In the genomic region with DNA sequence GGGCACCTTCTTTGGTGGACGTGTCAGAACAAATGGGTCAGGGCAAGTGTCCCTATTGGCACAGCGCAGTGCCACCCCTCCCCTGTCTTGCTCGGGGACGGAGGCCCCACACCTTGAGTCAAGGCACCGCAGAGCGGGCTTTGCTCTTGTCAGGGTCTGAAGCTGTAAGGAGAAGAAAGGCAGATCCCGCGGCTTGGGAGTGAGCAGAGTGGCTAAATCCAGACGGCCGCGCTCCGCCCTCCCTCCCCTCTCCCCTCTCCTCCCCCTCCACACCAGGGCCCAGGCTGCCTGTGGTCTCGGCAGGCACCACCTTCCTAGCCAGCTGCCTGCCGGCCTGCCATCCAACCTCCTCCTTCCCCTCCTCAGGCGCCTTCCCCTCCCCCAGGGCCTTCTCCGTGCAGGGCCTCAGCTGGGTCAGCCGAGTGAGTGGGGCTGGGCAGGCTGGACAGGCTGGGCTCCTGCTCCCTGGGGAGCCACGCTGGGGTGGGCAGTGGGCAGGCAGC, we compare ENCODE assay signal across 1 cellular context.
TF ChIP-seq lines count a peak whose summit lies in the region.

No MANE protein-coding gene starts in this region.

TF ChIP-seq in WTC11, 78 proteins besides CTCF, POLR2A, EP300 and RAD21 (continued from another document):
- TF ChIP-seq, protein P1, sequence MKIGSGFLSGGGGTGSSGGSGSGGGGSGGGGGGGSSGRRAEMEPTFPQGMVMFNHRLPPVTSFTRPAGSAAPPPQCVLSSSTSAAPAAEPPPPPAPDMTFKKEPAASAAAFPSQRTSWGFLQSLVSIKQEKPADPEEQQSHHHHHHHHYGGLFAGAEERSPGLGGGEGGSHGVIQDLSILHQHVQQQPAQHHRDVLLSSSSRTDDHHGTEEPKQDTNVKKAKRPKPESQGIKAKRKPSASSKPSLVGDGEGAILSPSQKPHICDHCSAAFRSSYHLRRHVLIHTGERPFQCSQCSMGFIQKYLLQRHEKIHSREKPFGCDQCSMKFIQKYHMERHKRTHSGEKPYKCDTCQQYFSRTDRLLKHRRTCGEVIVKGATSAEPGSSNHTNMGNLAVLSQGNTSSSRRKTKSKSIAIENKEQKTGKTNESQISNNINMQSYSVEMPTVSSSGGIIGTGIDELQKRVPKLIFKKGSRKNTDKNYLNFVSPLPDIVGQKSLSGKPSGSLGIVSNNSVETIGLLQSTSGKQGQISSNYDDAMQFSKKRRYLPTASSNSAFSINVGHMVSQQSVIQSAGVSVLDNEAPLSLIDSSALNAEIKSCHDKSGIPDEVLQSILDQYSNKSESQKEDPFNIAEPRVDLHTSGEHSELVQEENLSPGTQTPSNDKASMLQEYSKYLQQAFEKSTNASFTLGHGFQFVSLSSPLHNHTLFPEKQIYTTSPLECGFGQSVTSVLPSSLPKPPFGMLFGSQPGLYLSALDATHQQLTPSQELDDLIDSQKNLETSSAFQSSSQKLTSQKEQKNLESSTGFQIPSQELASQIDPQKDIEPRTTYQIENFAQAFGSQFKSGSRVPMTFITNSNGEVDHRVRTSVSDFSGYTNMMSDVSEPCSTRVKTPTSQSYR (CRISPR knock-in tag; IDR thresholded peaks at IDR 0.05), result peak; percentile 31; the same call in 1 of the 2 replicates
- no peak for TF ChIP-seq PRRX2 (CRISPR knock-in tag; IDR thresholded peaks at IDR 0.05)
- TF ChIP-seq, protein P2, sequence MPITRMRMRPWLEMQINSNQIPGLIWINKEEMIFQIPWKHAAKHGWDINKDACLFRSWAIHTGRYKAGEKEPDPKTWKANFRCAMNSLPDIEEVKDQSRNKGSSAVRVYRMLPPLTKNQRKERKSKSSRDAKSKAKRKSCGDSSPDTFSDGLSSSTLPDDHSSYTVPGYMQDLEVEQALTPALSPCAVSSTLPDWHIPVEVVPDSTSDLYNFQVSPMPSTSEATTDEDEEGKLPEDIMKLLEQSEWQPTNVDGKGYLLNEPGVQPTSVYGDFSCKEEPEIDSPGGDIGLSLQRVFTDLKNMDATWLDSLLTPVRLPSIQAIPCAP (CRISPR knock-in tag; IDR thresholded peaks at IDR 0.05), result no peak
- no peak for TF ChIP-seq ESRRA (CRISPR knock-in tag; IDR thresholded peaks at IDR 0.05; ENCODE audit: borderline replicate concordance)
- TF ChIP-seq, protein P3, sequence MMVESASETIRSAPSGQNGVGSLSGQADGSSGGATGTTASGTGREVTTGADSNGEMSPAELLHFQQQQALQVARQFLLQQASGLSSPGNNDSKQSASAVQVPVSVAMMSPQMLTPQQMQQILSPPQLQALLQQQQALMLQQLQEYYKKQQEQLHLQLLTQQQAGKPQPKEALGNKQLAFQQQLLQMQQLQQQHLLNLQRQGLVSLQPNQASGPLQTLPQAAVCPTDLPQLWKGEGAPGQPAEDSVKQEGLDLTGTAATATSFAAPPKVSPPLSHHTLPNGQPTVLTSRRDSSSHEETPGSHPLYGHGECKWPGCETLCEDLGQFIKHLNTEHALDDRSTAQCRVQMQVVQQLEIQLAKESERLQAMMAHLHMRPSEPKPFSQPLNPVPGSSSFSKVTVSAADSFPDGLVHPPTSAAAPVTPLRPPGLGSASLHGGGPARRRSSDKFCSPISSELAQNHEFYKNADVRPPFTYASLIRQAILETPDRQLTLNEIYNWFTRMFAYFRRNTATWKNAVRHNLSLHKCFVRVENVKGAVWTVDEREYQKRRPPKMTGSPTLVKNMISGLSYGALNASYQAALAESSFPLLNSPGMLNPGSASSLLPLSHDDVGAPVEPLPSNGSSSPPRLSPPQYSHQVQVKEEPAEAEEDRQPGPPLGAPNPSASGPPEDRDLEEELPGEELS (CRISPR knock-in tag; IDR thresholded peaks at IDR 0.05), result no peak
- 0 out of 2 replicates have a peak, but pooled peaks have one; percentile 36 for TF ChIP-seq ZBTB21 (CRISPR knock-in tag; IDR thresholded peaks at IDR 0.05; ENCODE audit: borderline replicate concordance)
- TF ChIP-seq MXD4 (CRISPR knock-in tag; IDR thresholded peaks at IDR 0.05; ENCODE audit: borderline replicate concordance), result no peak
- TF ChIP-seq, protein P4, sequence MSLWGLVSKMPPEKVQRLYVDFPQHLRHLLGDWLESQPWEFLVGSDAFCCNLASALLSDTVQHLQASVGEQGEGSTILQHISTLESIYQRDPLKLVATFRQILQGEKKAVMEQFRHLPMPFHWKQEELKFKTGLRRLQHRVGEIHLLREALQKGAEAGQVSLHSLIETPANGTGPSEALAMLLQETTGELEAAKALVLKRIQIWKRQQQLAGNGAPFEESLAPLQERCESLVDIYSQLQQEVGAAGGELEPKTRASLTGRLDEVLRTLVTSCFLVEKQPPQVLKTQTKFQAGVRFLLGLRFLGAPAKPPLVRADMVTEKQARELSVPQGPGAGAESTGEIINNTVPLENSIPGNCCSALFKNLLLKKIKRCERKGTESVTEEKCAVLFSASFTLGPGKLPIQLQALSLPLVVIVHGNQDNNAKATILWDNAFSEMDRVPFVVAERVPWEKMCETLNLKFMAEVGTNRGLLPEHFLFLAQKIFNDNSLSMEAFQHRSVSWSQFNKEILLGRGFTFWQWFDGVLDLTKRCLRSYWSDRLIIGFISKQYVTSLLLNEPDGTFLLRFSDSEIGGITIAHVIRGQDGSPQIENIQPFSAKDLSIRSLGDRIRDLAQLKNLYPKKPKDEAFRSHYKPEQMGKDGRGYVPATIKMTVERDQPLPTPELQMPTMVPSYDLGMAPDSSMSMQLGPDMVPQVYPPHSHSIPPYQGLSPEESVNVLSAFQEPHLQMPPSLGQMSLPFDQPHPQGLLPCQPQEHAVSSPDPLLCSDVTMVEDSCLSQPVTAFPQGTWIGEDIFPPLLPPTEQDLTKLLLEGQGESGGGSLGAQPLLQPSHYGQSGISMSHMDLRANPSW (CRISPR knock-in tag; conservative IDR thresholded peaks at IDR 0.05; ENCODE audit: low read depth), result no peak
- no peak for TF ChIP-seq MYBL2 (CRISPR knock-in tag; IDR thresholded peaks at IDR 0.05)
- TF ChIP-seq GRHL2 (CRISPR knock-in tag; IDR thresholded peaks at IDR 0.05; ENCODE audit: insufficient replicate concordance, severe bottlenecking), result no peak
- peak; percentile 36; the same call in 1 of the 2 replicates for TF ChIP-seq ZNF423 (CRISPR knock-in tag; IDR thresholded peaks at IDR 0.05)
- no peak for TF ChIP-seq TEAD4 (CRISPR knock-in tag; IDR thresholded peaks at IDR 0.05)
- TF ChIP-seq, protein P5, sequence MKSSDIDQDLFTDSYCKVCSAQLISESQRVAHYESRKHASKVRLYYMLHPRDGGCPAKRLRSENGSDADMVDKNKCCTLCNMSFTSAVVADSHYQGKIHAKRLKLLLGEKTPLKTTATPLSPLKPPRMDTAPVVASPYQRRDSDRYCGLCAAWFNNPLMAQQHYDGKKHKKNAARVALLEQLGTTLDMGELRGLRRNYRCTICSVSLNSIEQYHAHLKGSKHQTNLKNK (CRISPR knock-in tag; IDR thresholded peaks at IDR 0.05), result no peak
- no peak for TF ChIP-seq NR1H2 (CRISPR knock-in tag; IDR thresholded peaks at IDR 0.05)
- no peak for TF ChIP-seq ELF4 (CRISPR knock-in tag; IDR thresholded peaks at IDR 0.05; ENCODE audit: low read depth)
